In genomic region chr15:60389261-60390077, GRCh38 we compare ENCODE assay signal across 9 cellular contexts. TPM values are rescaled to one million over a fixed set of nuclear protein-coding genes. Genes with fewer than 3 reads are reported as not detected.
A peak's percentile ranks its signal among the peaks of the same experiment; 100 is the strongest.
DNase-seq lines count a peak whose midpoint lies in the region; ATAC-seq, FAIRE-seq and TF ChIP-seq lines count a peak whose summit lies in the region.
"Had no signal": no experiment of that assay in that cellular context is flagged by ENCODE, and none has a peak within 500 bp of the region (broad histone marks: within the 10 kb centered on the region; RNA-seq: fewer than 3 reads in every experiment).

No MANE protein-coding gene starts in this region.

- H3K23ac ChIP-seq in IMR-90 (ENCODE audit: low read depth, low read length): peak overlapping the region; percentile 41; the same call in 1 of the 2 replicates

- in situ Hi-C loops in HepG2 (cut with HindIII; ENCODE audit: extremely low pct_ligation_motif_present, low pct_unique_long_range_greater_than_20kb): no loop called here
- in situ Hi-C loops in IMR-90 (cut with MboI; ENCODE audit: low sequenced_read_pairs): no loop called here
- in situ Hi-C loops in ACHN (cut with HindIII; ENCODE audit: low pct_ligation_motif_present, low pct_unique_long_range_greater_than_20kb, low sequenced_read_pairs): no loop called here

- CTCF ChIA-PET in HepG2 (lab: Yijun Ruan, JAX; ENCODE audit: low intra/inter-chr PET ratio, low total read pairs) (no interaction called here), IMR-90 (lab: Yijun Ruan, JAX) (no interaction called here)

- H3K56ac ChIP-seq in IMR-90 (ENCODE audit: extremely low read depth, insufficient read depth, low read length): no peak overlapping the region

- H3K27me3 Mint-ChIP-seq in chondrocyte (ENCODE audit: low read depth): no peaks in the 10 kb centered on the region

- DNase-seq in HepG2 (ENCODE audit: low spot score) (no peak), right lobe of liver (no peak), IMR-90 (no peak), chondrocyte (ENCODE audit: low spot score) (no peak), spleen (no peak), NCI-H345 (lab: John Stamatoyannopoulos, UW) (no peak), ACHN (no peak), DMS79 (lab: John Stamatoyannopoulos, UW) (no peak)

- no peak overlapping the region for H2AK5ac ChIP-seq in IMR-90 (ENCODE audit: low read depth, low read length)

- H3K79me1 ChIP-seq in IMR-90 (ENCODE audit: low read depth in 1 of 2, low read length in 2 of 2): peaks cover 4 to 55% of the 10 kb centered on the region in 2 experiments; a peak in 2 of 4 replicates

- H3K27ac ChIP-seq in HepG2 (ENCODE audit: extremely low read length, insufficient read depth, low read length) (peak overlapping the region; percentile 96), right lobe of liver (no peak overlapping the region), IMR-90 (ENCODE audit: insufficient read depth, low read length) (peak overlapping the region; percentile 53; the same call in 1 of the 2 replicates), spleen (peak overlapping the region in 6 of 8 donors; percentile 14 to 97 (median 78))

- H3K18ac ChIP-seq in IMR-90 (ENCODE audit: low read depth, low read length): no peak overlapping the region

- H2AK9ac ChIP-seq in IMR-90 (replicated peaks; ENCODE audit: low read depth, low read length, poor library complexity): no peak overlapping the region

- intact Hi-C loops in HepG2 (cut with micrococcal nuclease; ENCODE audit: unreplicated experiment): loop anchor here (5.0 kb wide), 2 partner anchors 53 to 88 kb away; partner anchors contain the start of gene ICE2
- intact Hi-C loops in right lobe of liver (cut with DNase I): no loop called here
- intact Hi-C loops in IMR-90 (cut with micrococcal nuclease): no loop called here
- intact Hi-C loops in spleen (cut with DNase I; ENCODE audit: low total_unique reads): no loop called here

- H3K27ac Mint-ChIP-seq in chondrocyte (ENCODE audit: unreplicated experiment): peak overlapping the region; percentile 99

- H4K20me1 ChIP-seq in HepG2 (ENCODE audit: insufficient read depth, low read length) (no peaks in the 10 kb centered on the region), IMR-90 (ENCODE audit: insufficient read depth, low read length) (peaks cover 98% of the 10 kb centered on the region)

- no peak overlapping the region for H2BK20ac ChIP-seq in IMR-90 (ENCODE audit: low read depth, low read length)

- H3K36me3 Mint-ChIP-seq in chondrocyte (ENCODE audit: low read depth): peaks cover 30% of the 10 kb centered on the region

- H3K9ac ChIP-seq in HepG2 (ENCODE audit: insufficient read depth, low read depth, low read length): peak overlapping the region; percentile 27
- H3K9ac ChIP-seq in IMR-90 (ENCODE audit: low read depth, low read length): no peak overlapping the region; the same call in none of the 2 replicates

- dilution Hi-C loops in IMR-90 (cut with HindIII; ENCODE audit: low sequenced_read_pairs, unreplicated experiment): no loop called here

- peaks cover 76% of the 10 kb centered on the region for H3K79me2 ChIP-seq in HepG2 (ENCODE audit: insufficient read depth, low read length)

- H3K4me1 ChIP-seq in HepG2 (ENCODE audit: insufficient read depth, low read length): peaks cover 82% of the 10 kb centered on the region
- H3K4me1 ChIP-seq in right lobe of liver: peaks cover 0 to 52% (median 29%) of the 10 kb centered on the region in 4 donors
- peaks cover 33% of the 10 kb centered on the region for H3K4me1 ChIP-seq in IMR-90 (ENCODE audit: control insufficient read depth, insufficient read depth, low read length)
- H3K4me1 ChIP-seq in spleen: peaks cover 33 to 93% (median 68%) of the 10 kb centered on the region in 6 donors

- H4K5ac ChIP-seq in IMR-90 (ENCODE audit: low read depth, low read length): no peak overlapping the region

- TF ChIP-seq POLR2A in HepG2 (IDR thresholded peaks at IDR 0.05; ENCODE audit: insufficient read depth in 1 of 2, low read depth in 2 of 2, low read length in 2 of 2) (no peak), right lobe of liver (IDR thresholded peaks at IDR 0.05) (no peak), IMR-90 (IDR thresholded peaks at IDR 0.05; ENCODE audit: low read depth, low read length) (no peak), spleen (IDR thresholded peaks at IDR 0.05) (no peak)

- no peak overlapping the region for H4K91ac ChIP-seq in IMR-90 (ENCODE audit: insufficient read depth, low read depth, low read length)

- H3K9me1 ChIP-seq in IMR-90 (ENCODE audit: insufficient read depth, low read length): peaks cover 25% of the 10 kb centered on the region

- H3K4me2 ChIP-seq in HepG2 (ENCODE audit: low read depth, low read length): peak overlapping the region; percentile 28; the same call in 1 of the 2 replicates
- H3K4me2 ChIP-seq in IMR-90 (ENCODE audit: low read depth, low read length): peak overlapping the region; percentile 60

- H3K4me3 Mint-ChIP-seq in chondrocyte (ENCODE audit: unreplicated experiment): peak overlapping the region; percentile 70

- H3K4me3 ChIP-seq in HepG2 (replicated peaks in 1 of 3; ENCODE audit: insufficient read depth in 1 of 3, low read depth in 2 of 3, low read length in 3 of 3): no peak overlapping the region
- no peak overlapping the region for H3K4me3 ChIP-seq in right lobe of liver
- H3K4me3 ChIP-seq in IMR-90 (ENCODE audit: insufficient read depth, low read depth, low read length): no peak overlapping the region
- H3K4me3 ChIP-seq in spleen: peak overlapping the region in 2 of 8 donors; percentile 1 to 35

- no peak overlapping the region for H2AFZ ChIP-seq in HepG2 (ENCODE audit: low read length)
- H2AFZ ChIP-seq in IMR-90 (replicated peaks; ENCODE audit: low read length, poor library complexity): no peak overlapping the region

- POLR2A ChIA-PET in HepG2 (lab: Yijun Ruan, JAX) (interaction anchor here (1.6 kb wide), 1 partner anchor 11 kb away, joined by 3 read pairs; no protein-coding TSS in a partner anchor), IMR-90 (lab: Charles Lee; ENCODE audit: unreplicated experiment) (interaction anchor here (0.7 kb wide), 1 partner anchor 106 kb away, joined by 10 read pairs; no protein-coding TSS in a partner anchor)

- no peak overlapping the region for H2BK15ac ChIP-seq in IMR-90 (ENCODE audit: low read depth, low read length)

- H4K8ac ChIP-seq in IMR-90 (ENCODE audit: low read depth in 2 of 2, low read length in 2 of 2): no peak overlapping the region

- H3K9me3 ChIP-seq in HepG2 (ENCODE audit: low read length) (no peaks in the 10 kb centered on the region), right lobe of liver (no peaks in the 10 kb centered on the region), IMR-90 (ENCODE audit: control insufficient read depth, insufficient read depth, low read length) (no peaks in the 10 kb centered on the region), spleen (no peaks in the 10 kb centered on the region)

- H3K9me3 Mint-ChIP-seq in chondrocyte (ENCODE audit: low read depth): no peaks in the 10 kb centered on the region

- H3K36me3 ChIP-seq in HepG2 (replicated peaks in 1 of 2; ENCODE audit: control insufficient read depth in 1 of 2, insufficient read depth in 2 of 2, low read length in 2 of 2) (peaks cover 1 to 11% of the 10 kb centered on the region in 2 experiments; a peak in 2 of 5 replicates), right lobe of liver (peaks cover 0 to 2% (median 0%) of the 10 kb centered on the region in 4 donors), IMR-90 (ENCODE audit: control insufficient read depth, insufficient read depth, low read length) (peaks cover 17% of the 10 kb centered on the region), spleen (peaks cover 0 to 24% (median 2%) of the 10 kb centered on the region in 6 donors)

- BruUV-seq in HepG2 (replicated peaks; lab: Mats Ljungman, UMichigan) (no TSS peak), IMR-90 (replicated peaks; lab: Mats Ljungman, UMichigan) (no TSS peak)

- no peaks in the 10 kb centered on the region for H3K27me3 ChIP-seq in HepG2 (ENCODE audit: control insufficient read depth in 1 of 2, insufficient read depth in 2 of 2, low read length in 2 of 2)
- H3K27me3 ChIP-seq in right lobe of liver: no peaks in the 10 kb centered on the region
- H3K27me3 ChIP-seq in IMR-90 (ENCODE audit: control insufficient read depth, insufficient read depth, low read length): no peaks in the 10 kb centered on the region
- H3K27me3 ChIP-seq in spleen (replicated peaks in 1 of 7): no peaks in the 10 kb centered on the region

- TF ChIP-seq CTCF in HepG2 (CRISPR knock-in tag; IDR thresholded peaks at IDR 0.05): no peak
- TF ChIP-seq CTCF in right lobe of liver (IDR thresholded peaks at IDR 0.05): no peak
- TF ChIP-seq CTCF in IMR-90 (conservative IDR thresholded peaks at IDR 0.05; ENCODE audit: low read depth, low read length): no peak
- no peak for TF ChIP-seq CTCF in chondrocyte (IDR thresholded peaks at IDR 0.05)
- TF ChIP-seq CTCF in spleen (IDR thresholded peaks at IDR 0.05 in 8 of 11, conservative IDR thresholded peaks at IDR 0.05 in 3 of 11): no peak

- peaks cover 92% of the 10 kb centered on the region for H3K4me1 Mint-ChIP-seq in chondrocyte (ENCODE audit: low read depth)

- 85% methylated on average over 8 of the region's 8 CpGs for WGBS in HepG2 (ENCODE audit: low lambda C conversion rate)
- 46% methylated on average over 8 of the region's 8 CpGs for WGBS in right lobe of liver (ENCODE audit: insufficient coverage, low coverage, low lambda C conversion rate, missing lambda C conversion rate)
- WGBS in IMR-90 (ENCODE audit: extremely low coverage in 2 of 2, insufficient read length in 1 of 2), 2 experiments: 63% methylated on average over 5 of the region's 8 CpGs; no CpG with 5 or more reads in 1 of the 2 experiments
- 52 to 59% (median 57%) methylated on average over 8 of the region's 8 CpGs for WGBS in spleen, 5 donors

- 0 out of 2 replicates have a peak overlapping the region, but pooled peaks have one; percentile 18 for H3K14ac ChIP-seq in IMR-90 (replicated peaks; ENCODE audit: low read depth, low read length)

- peak overlapping the region; percentile 27; the same call in 1 of the 2 replicates for H3K4ac ChIP-seq in IMR-90 (ENCODE audit: low read depth, low read length)

- peak overlapping the region; percentile 84 for H2BK5ac ChIP-seq in IMR-90 (ENCODE audit: low read depth, low read length, poor library complexity, severe bottlenecking)

- FAIRE-seq in HepG2 (lab: Jason Lieb, UNC): no peak
- FAIRE-seq: G401.6 had no signal

- TF ChIP-seq RAD21 in HepG2 (CRISPR knock-in tag; IDR thresholded peaks at IDR 0.05) (no peak), IMR-90 (IDR thresholded peaks at IDR 0.05; ENCODE audit: low read length) (no peak)

- ATAC-seq in HepG2: no peak
- no peak for ATAC-seq in right lobe of liver
- ATAC-seq in IMR-90 (ENCODE audit: low read depth): no peak

- H2BK120ac ChIP-seq in IMR-90 (ENCODE audit: low read depth, low read length): no peak overlapping the region

- TF ChIP-seq EP300 in HepG2 (IDR thresholded peaks at IDR 0.05; ENCODE audit: low read depth in 2 of 2, low read length in 2 of 2): no peak
- no peak for TF ChIP-seq EP300 in HepG2 (CRISPR knock-in tag; IDR thresholded peaks at IDR 0.05; ENCODE audit: borderline replicate concordance)

RNA-seq across cellular contexts. Expression of gene ANXA2, which starts 8.3 kb away (rescaled TPM):
- 196 and 233 TPM in 2 replicates for total RNA-seq in HepG2 (2016; rRNA removed; fragmentation: Illumina TruSeq; extraction: Trizol)
- 267 and 332 TPM in 2 replicates for total RNA-seq in HepG2 (2016; cell fraction: cytosol; rRNA removed; fragmentation: Illumina TruSeq; extraction: Trizol; ENCODE audit: low read depth)
- 199 and 222 TPM in 2 replicates for total RNA-seq in HepG2 (2016; cell fraction: insoluble cytoplasmic fraction; rRNA removed; fragmentation: Illumina TruSeq; extraction: Trizol)
- total RNA-seq in HepG2 (2016; cell fraction: membrane; rRNA removed; fragmentation: Illumina TruSeq; extraction: Trizol): 458 TPM in 2 replicates
- total RNA-seq in HepG2 (2016; cell fraction: nucleus; rRNA removed; fragmentation: Illumina TruSeq; extraction: Trizol): 71.2 and 77.0 TPM in 2 replicates
- 530 and 613 TPM in 2 replicates for polyA plus RNA-seq in HepG2 (2011; rRNA removed)
- 1,111 and 1,129 TPM in 2 replicates for polyA plus RNA-seq in HepG2 (2011; cell fraction: cytosol; rRNA removed)
- polyA plus RNA-seq in HepG2 (2011; cell fraction: nucleus; rRNA removed): 334 and 382 TPM in 2 replicates
- polyA plus RNA-seq in HepG2 (2012): 408 and 609 TPM in 2 replicates
- 359 and 376 TPM in 2 replicates for polyA plus RNA-seq in HepG2 (2016; cell fraction: cytosol; fragmentation: Illumina TruSeq; extraction: Trizol; ENCODE audit: low read depth)
- polyA plus RNA-seq in HepG2 (2016; cell fraction: insoluble cytoplasmic fraction; fragmentation: Illumina TruSeq; extraction: Trizol; ENCODE audit: low read depth): 206 and 224 TPM in 2 replicates
- polyA plus RNA-seq in HepG2 (2016; cell fraction: membrane; fragmentation: Illumina TruSeq; extraction: Trizol; ENCODE audit: low read depth): 410 and 414 TPM in 2 replicates
- 104 and 114 TPM in 2 replicates for polyA plus RNA-seq in HepG2 (2016; cell fraction: nucleus; fragmentation: Illumina TruSeq; extraction: Trizol; ENCODE audit: insufficient read depth, low read depth)
- polyA minus RNA-seq in HepG2 (2011; rRNA and poly(A)+ RNA removed; ENCODE audit: low replicate concordance): 575 and 2,115 TPM in 2 replicates
- polyA minus RNA-seq in HepG2 (2011; cell fraction: cytosol; rRNA and poly(A)+ RNA removed): 200 and 206 TPM in 2 replicates
- polyA minus RNA-seq in HepG2 (2011; cell fraction: nucleus; rRNA and poly(A)+ RNA removed): 181 and 211 TPM in 2 replicates
- total RNA-seq in right lobe of liver: 100 to 1,000 TPM in 3 of 6 experiments, 10 to 100 TPM in 3; 62.2 to 419 (median 178) TPM
- 6,979 and 8,412 TPM in 2 replicates for total RNA-seq in IMR-90 (2012; rRNA removed)
- 6,722 and 7,454 TPM in 2 replicates for polyA plus RNA-seq in IMR-90 (2012; rRNA removed)
- 2,230 and 5,114 TPM in 2 replicates for polyA plus RNA-seq in IMR-90 (2012; cell fraction: cytosol; rRNA removed)
- polyA plus RNA-seq in IMR-90 (2012; cell fraction: nucleus; rRNA removed; ENCODE audit: low replicate concordance): 764 and 3,092 TPM in 2 replicates
- total RNA-seq in chondrocyte: 2,649 to 2,819 TPM (median 2,779 TPM) in 3 replicates
- 100 to 1,000 TPM; 191 to 397 (median 338) TPM for total RNA-seq in spleen
- 100 to 1,000 TPM; 163 to 437 (median 230) TPM for polyA plus RNA-seq in spleen

Comparison
In these comparisons a context has a peak if more than half of its experiments do, and no peak if none do; other contexts are left out.
1. H3K27ac ChIP-seq: peak in HepG2 (single experiment), IMR-90 (single experiment) and spleen (6 of 8); none in right lobe of liver (0 of 3).